Comparison of ENCODE assay signal across 2 cellular contexts in the genomic region with DNA sequence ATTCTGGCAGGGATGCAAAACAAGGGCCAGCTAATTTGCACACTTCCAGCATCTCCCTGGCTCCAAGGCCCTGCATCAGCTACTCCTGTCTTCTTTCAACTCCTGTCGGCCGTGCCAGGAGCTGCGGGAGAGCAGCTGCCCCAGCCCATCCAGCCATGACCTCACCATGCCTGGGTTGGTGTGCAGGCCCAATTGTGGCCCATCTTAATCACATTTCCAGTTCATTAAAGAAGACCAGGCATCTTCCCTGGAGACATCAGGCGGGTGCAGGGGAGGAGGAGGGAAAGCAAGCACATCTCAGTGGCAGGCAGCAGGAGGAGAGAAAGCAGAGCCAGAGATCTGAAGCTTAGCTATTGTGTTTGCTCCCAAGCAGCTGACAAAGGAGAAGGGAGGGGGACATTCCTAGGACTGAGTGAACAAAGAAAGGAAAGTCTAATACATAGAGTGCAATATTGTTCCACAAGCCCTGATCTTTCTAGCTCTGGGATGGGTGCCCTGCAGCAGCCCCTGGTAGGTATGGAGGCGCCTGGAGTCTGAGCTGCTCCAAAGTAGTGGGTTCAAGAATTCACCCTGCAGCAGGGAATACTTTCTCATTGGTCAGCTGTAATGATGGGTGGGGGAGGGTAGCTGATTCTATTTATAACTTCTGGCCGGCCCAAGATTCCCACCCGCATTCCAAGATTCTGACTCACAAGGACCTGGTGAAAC.
A peak's percentile ranks its signal among the peaks of the same experiment; 100 is the strongest.
TF ChIP-seq lines count a peak whose summit lies in the region.

No MANE protein-coding gene starts in this region.

TF ChIP-seq in GM23338, 12 proteins besides CTCF, POLR2A, EP300 and RAD21 (continued from another document):
- TF ChIP-seq EZH2 (IDR thresholded peaks at IDR 0.05; ENCODE audit: low read depth, unreplicated experiment) (no peak), NANOG (IDR thresholded peaks at IDR 0.05; ENCODE audit: borderline replicate concordance) (0 out of 2 replicates have a peak, but pooled peaks have one; percentile 5)

TF ChIP-seq in WTC11, 78 proteins besides CTCF, POLR2A, EP300 and RAD21 (continued from another document):
- TF ChIP-seq, protein P1, sequence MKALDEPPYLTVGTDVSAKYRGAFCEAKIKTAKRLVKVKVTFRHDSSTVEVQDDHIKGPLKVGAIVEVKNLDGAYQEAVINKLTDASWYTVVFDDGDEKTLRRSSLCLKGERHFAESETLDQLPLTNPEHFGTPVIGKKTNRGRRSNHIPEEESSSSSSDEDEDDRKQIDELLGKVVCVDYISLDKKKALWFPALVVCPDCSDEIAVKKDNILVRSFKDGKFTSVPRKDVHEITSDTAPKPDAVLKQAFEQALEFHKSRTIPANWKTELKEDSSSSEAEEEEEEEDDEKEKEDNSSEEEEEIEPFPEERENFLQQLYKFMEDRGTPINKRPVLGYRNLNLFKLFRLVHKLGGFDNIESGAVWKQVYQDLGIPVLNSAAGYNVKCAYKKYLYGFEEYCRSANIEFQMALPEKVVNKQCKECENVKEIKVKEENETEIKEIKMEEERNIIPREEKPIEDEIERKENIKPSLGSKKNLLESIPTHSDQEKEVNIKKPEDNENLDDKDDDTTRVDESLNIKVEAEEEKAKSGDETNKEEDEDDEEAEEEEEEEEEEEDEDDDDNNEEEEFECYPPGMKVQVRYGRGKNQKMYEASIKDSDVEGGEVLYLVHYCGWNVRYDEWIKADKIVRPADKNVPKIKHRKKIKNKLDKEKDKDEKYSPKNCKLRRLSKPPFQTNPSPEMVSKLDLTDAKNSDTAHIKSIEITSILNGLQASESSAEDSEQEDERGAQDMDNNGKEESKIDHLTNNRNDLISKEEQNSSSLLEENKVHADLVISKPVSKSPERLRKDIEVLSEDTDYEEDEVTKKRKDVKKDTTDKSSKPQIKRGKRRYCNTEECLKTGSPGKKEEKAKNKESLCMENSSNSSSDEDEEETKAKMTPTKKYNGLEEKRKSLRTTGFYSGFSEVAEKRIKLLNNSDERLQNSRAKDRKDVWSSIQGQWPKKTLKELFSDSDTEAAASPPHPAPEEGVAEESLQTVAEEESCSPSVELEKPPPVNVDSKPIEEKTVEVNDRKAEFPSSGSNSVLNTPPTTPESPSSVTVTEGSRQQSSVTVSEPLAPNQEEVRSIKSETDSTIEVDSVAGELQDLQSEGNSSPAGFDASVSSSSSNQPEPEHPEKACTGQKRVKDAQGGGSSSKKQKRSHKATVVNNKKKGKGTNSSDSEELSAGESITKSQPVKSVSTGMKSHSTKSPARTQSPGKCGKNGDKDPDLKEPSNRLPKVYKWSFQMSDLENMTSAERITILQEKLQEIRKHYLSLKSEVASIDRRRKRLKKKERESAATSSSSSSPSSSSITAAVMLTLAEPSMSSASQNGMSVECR (CRISPR knock-in tag; IDR thresholded peaks at IDR 0.05; ENCODE audit: borderline replicate concordance) = no peak
- TF ChIP-seq ZNF512 (CRISPR knock-in tag; IDR thresholded peaks at IDR 0.05; ENCODE audit: borderline replicate concordance) (no peak), NFE2L1 (CRISPR knock-in tag; IDR thresholded peaks at IDR 0.05) (no peak), TEAD1 (CRISPR knock-in tag; IDR thresholded peaks at IDR 0.05) (no peak), ZNF263 (CRISPR knock-in tag; IDR thresholded peaks at IDR 0.05; ENCODE audit: low read depth) (no peak), SMAD3 (CRISPR knock-in tag; IDR thresholded peaks at IDR 0.05; ENCODE audit: borderline replicate concordance) (no peak), CBFB (CRISPR knock-in tag; IDR thresholded peaks at IDR 0.05; ENCODE audit: low read depth) (no peak)
- TF ChIP-seq, protein P2, sequence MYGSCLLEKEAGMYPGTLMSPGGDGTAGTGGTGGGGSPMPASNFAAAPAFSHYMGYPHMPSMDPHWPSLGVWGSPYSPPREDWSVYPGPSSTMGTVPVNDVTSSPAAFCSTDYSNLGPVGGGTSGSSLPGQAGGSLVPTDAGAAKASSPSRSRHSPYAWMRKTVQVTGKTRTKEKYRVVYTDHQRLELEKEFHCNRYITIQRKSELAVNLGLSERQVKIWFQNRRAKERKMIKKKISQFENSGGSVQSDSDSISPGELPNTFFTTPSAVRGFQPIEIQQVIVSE (CRISPR knock-in tag; IDR thresholded peaks at IDR 0.05; ENCODE audit: borderline replicate concordance) = no peak
- TF ChIP-seq, protein P3, sequence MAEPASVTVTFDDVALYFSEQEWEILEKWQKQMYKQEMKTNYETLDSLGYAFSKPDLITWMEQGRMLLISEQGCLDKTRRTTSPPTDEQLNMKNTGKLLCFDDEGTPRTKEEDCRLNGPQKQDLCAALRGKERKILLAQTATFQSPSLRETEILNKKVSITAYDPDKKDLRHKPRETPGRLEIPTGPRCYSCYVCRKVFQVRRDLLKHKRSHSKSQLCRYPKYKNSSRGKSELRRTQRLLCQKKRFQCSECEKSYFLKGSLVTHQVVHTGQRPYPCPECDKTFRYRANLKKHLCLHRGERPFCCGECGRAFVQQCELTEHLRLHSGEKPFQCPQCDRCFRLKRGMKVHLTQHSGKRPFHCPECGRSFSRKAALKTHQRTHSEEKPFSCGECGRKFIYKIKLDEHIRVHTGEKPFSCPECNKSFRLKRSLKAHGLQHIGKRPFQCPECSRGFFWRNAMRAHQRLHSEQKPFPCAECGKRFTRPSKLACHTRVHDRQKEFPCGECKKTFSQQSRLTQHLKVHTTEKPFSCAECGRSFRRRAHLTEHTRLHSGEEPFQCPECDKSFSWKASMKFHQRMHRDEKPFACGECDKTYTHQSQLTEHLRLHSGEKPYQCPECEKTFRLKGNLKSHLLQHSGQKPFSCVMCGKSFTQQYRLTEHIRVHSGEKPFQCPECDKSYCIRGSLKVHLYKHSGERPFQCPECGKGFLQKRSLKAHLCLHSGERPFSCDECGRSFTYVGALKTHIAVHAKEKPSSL (CRISPR knock-in tag; conservative IDR thresholded peaks at IDR 0.05) = no peak
